In the genomic region with DNA sequence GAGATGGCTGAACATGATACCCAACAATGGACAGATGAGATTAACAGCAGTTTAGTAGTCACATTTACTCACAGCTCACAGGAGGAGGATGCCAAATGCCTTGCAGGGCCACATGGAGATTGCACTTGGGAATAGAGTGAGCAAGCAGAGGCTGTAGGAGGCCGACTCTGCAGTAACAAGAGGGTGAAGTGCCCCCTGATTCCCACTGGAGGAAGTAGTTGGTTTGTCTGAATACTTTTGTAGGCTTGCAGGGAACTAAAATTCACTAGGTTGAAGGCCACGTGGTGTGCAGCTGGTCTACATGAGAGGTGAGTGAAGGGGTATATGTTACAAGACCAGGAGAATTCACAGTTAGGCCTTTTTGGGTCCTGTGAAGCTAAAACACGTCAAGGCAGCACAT, we compare ENCODE assay signal across 23 cellular contexts.
DNase-seq lines count a peak whose midpoint lies in the region; ATAC-seq and TF ChIP-seq lines count a peak whose summit lies in the region.
"Had no signal": no experiment of that assay in that cellular context is flagged by ENCODE, and none has a peak within 500 bp of the region (broad histone marks: within the 10 kb centered on the region; RNA-seq: fewer than 3 reads in every experiment).

No MANE protein-coding gene starts in this region.

- no CpG with 5 or more reads among the region's 3 CpGs for WGBS in neuronal stem cell (ENCODE audit: extremely low coverage in 2 of 2, insufficient read length in 2 of 2, insufficient replicate concordance in 1 of 2), 2 donors
- WGBS in thyroid gland, 2 donors: 86 to 88% methylated on average over 3 of the region's 3 CpGs

- H3K4me1 ChIP-seq in left ventricle myocardium inferior: peaks cover 50% of the 10 kb centered on the region
- peaks cover 4% of the 10 kb centered on the region in 2 donors for H3K4me1 ChIP-seq in neuronal stem cell (ENCODE audit: control insufficient read depth in 2 of 2, insufficient read depth in 1 of 2, low read depth in 1 of 2, low read length in 2 of 2)
- peaks cover 0 to 6% of the 10 kb centered on the region in 2 donors for H3K4me1 ChIP-seq in thyroid gland

- H3K27ac ChIP-seq in left ventricle myocardium inferior (replicated peaks) (peak overlapping the region; percentile 49), neuronal stem cell (replicated peaks; ENCODE audit: low read length) (no peak overlapping the region), thyroid gland (no peak overlapping the region)

- H3K4ac ChIP-seq in neuronal stem cell (ENCODE audit: low read length): no peak overlapping the region

- H3K14ac ChIP-seq in neuronal stem cell (ENCODE audit: low read length): no peak overlapping the region

- intact Hi-C loops in left ventricle myocardium inferior (cut with micrococcal nuclease) (no loop called here), cardiac septum (cut with DNase I) (loop anchor here (5.0 kb wide), 1 partner anchor 582 kb away; a partner anchor contains a TSS), thyroid gland (cut with DNase I) (no loop called here)

- H4K8ac ChIP-seq in neuronal stem cell (ENCODE audit: low read depth, low read length): no peak overlapping the region

- H3K27ac Mint-ChIP-seq in chondrocyte (ENCODE audit: unreplicated experiment): peak overlapping the region; percentile 89
- H3K27ac Mint-ChIP-seq in stimulated activated naive CD8-positive, alpha-beta T cell treated with anti-CD3 and anti-CD28 coated beads, Interleukin-15, amount 100 ng/mL, for 72 hours: no peak overlapping the region
- H3K27ac Mint-ChIP-seq: nephron progenitor cell, type B pancreatic cell had no signal

- H3K4me3 Mint-ChIP-seq in chondrocyte (ENCODE audit: unreplicated experiment): no peak overlapping the region
- no peak overlapping the region for H3K4me3 Mint-ChIP-seq in stimulated activated naive CD8-positive, alpha-beta T cell treated with anti-CD3 and anti-CD28 coated beads, Interleukin-15, amount 100 ng/mL, for 72 hours
- H3K4me3 Mint-ChIP-seq: brain, nephron progenitor cell, type B pancreatic cell had no signal

- no peaks in the 10 kb centered on the region for H3K79me1 ChIP-seq in neuronal stem cell (ENCODE audit: low read depth, low read length)

- no peak overlapping the region for H3K9ac ChIP-seq in neuronal stem cell (ENCODE audit: low read depth, low read length, poor library complexity)

- peaks cover 31% of the 10 kb centered on the region for H3K4me1 Mint-ChIP-seq in chondrocyte (ENCODE audit: low read depth)
- H3K4me1 Mint-ChIP-seq in stimulated activated naive CD8-positive, alpha-beta T cell treated with anti-CD3 and anti-CD28 coated beads, Interleukin-15, amount 100 ng/mL, for 72 hours: no peaks in the 10 kb centered on the region

- H2BK5ac ChIP-seq in neuronal stem cell (ENCODE audit: low read length): no peak overlapping the region

- no peak overlapping the region for H3K18ac ChIP-seq in neuronal stem cell (ENCODE audit: low read length)

- H2BK120ac ChIP-seq in neuronal stem cell (ENCODE audit: low read depth, low read length): no peak overlapping the region

- no peak overlapping the region for H2BK15ac ChIP-seq in neuronal stem cell (ENCODE audit: low read length)

- H3K9me3 ChIP-seq in left ventricle myocardium inferior (replicated peaks): no peaks in the 10 kb centered on the region
- no peaks in the 10 kb centered on the region for H3K9me3 ChIP-seq in neuronal stem cell (replicated peaks in 1 of 2; ENCODE audit: control insufficient read depth in 2 of 2, insufficient read depth in 1 of 2, low read depth in 1 of 2, low read length in 2 of 2)
- H3K9me3 ChIP-seq in thyroid gland: no peaks in the 10 kb centered on the region
- H3K9me3 ChIP-seq: gastrocnemius medialis had no signal

- no peaks in the 10 kb centered on the region for H3K27me3 Mint-ChIP-seq in chondrocyte (ENCODE audit: low read depth)
- H3K27me3 Mint-ChIP-seq in stimulated activated naive CD8-positive, alpha-beta T cell treated with anti-CD3 and anti-CD28 coated beads, Interleukin-15, amount 100 ng/mL, for 72 hours: peaks cover 6% of the 10 kb centered on the region

- no peak overlapping the region for H3K23ac ChIP-seq in neuronal stem cell (ENCODE audit: low read depth, low read length, poor library complexity)

- H3K27me3 ChIP-seq in left ventricle myocardium inferior (ENCODE audit: low read depth) (no peaks in the 10 kb centered on the region), neuronal stem cell (ENCODE audit: control insufficient read depth in 3 of 3, insufficient read depth in 3 of 3, low read depth in 1 of 3, low read length in 3 of 3) (no peaks in the 10 kb centered on the region), thyroid gland (no peaks in the 10 kb centered on the region)
- H3K27me3 ChIP-seq: gastrocnemius medialis had no signal

- no peaks in the 10 kb centered on the region for H3K9me3 Mint-ChIP-seq in chondrocyte (ENCODE audit: low read depth)
- H3K9me3 Mint-ChIP-seq in stimulated activated naive CD8-positive, alpha-beta T cell treated with anti-CD3 and anti-CD28 coated beads, Interleukin-15, amount 100 ng/mL, for 72 hours: no peaks in the 10 kb centered on the region
- H3K9me3 Mint-ChIP-seq: nephron progenitor cell, type B pancreatic cell had no signal

- no peaks in the 10 kb centered on the region for H3K36me3 Mint-ChIP-seq in chondrocyte (ENCODE audit: low read depth)
- H3K36me3 Mint-ChIP-seq: brain, type B pancreatic cell had no signal

- no peak for TF ChIP-seq POLR2A in thyroid gland (IDR thresholded peaks at IDR 0.05)

- H2AK5ac ChIP-seq in neuronal stem cell (ENCODE audit: low read depth, low read length): no peak overlapping the region

- peak overlapping the region; percentile 63 for H2AFZ ChIP-seq in neuronal stem cell (ENCODE audit: low read length)

- H3K36me3 ChIP-seq in left ventricle myocardium inferior (no peaks in the 10 kb centered on the region), neuronal stem cell (replicated peaks in 1 of 2; ENCODE audit: control insufficient read depth in 2 of 2, insufficient read depth in 2 of 2, low read length in 2 of 2) (no peaks in the 10 kb centered on the region), thyroid gland (no peaks in the 10 kb centered on the region)
- H3K36me3 ChIP-seq: gastrocnemius medialis had no signal

- no peak for ATAC-seq in GM19467 (IDR thresholded peaks at IDR 0.05; ENCODE audit: unreplicated experiment)
- ATAC-seq in stimulated activated naive CD8-positive, alpha-beta T cell treated with anti-CD3 and anti-CD28 coated beads, Interleukin-15, amount 100 ng/mL, for 72 hours: no peak
- ATAC-seq: activated CD4-positive, CD25-positive, alpha-beta regulatory T cell treated with anti-CD3 and anti-CD28 coated beads, Interleukin-2, amount 50 U/mL, for 24 hours; HCT116; K562 had no signal

- DNase-seq in left ventricle myocardium inferior: no peak
- DNase-seq in cardiac septum (ENCODE audit: low spot score): no peak
- no peak for DNase-seq in chondrocyte (ENCODE audit: low spot score)
- DNase-seq in neuronal stem cell (ENCODE audit: low spot score): no peak
- no peak for DNase-seq in ecto neural progenitor cell (ENCODE audit: low spot score)
- DNase-seq in thyroid gland: no peak
- no peak for DNase-seq in stimulated activated naive CD8-positive, alpha-beta T cell treated with anti-CD3 and anti-CD28 coated beads, Interleukin-15, amount 100 ng/mL, for 72 hours
- DNase-seq: activated naive CD4-positive, alpha-beta T cell; Calu3; effector CD4-positive, alpha-beta T cell; NCI-H1105 treated with DMSO at 0.1 percent for 48 hours; NCI-H2227 treated with DMSO at 0.1 percent for 48 hours; nephron progenitor cell; NK-92 treated with Interleukin-12 subunit alpha and Interleukin-12 subunit beta, amount 100 ng/mL, for 24 hours; stimulated activated CD4-positive, alpha-beta T cell treated with anti-CD3 and anti-CD28 coated beads, Interleukin-4, amount 100 ng/mL, for 24 hours; T-helper 2 cell had no signal

- no peak overlapping the region for H3K4me2 ChIP-seq in neuronal stem cell (ENCODE audit: insufficient read depth, low read length, poor library complexity, severe bottlenecking)

- H4K91ac ChIP-seq in neuronal stem cell (ENCODE audit: low read depth, low read length, poor library complexity): no peak overlapping the region

- no peak overlapping the region for H2BK12ac ChIP-seq in neuronal stem cell (ENCODE audit: low read length)

- TF ChIP-seq CTCF in left ventricle myocardium inferior (IDR thresholded peaks at IDR 0.05; ENCODE audit: borderline replicate concordance): no peak
- no peak for TF ChIP-seq CTCF in chondrocyte (IDR thresholded peaks at IDR 0.05)
- no peak for TF ChIP-seq CTCF in thyroid gland (IDR thresholded peaks at IDR 0.05)

- H3K4me3 ChIP-seq in left ventricle myocardium inferior (no peak overlapping the region), neuronal stem cell (ENCODE audit: low read length in 2 of 2) (no peak overlapping the region), thyroid gland (replicated peaks in 1 of 3) (no peak overlapping the region)
- H3K4me3 ChIP-seq: gastrocnemius medialis, K562 had no signal
